1 cellular context compared by ENCODE assay signal in genomic region chr16:58392215-58393137, GRCh38.
TF ChIP-seq lines count a peak whose summit lies in the region.

GINS3 (plus strand) TSS chr16:58392471; CDS start chr16:58392602, 131 bp downstream.

TF ChIP-seq in K562, 482 proteins besides CTCF, POLR2A, EP300 and RAD21 (continued from another document and continues in another):
- TF ChIP-seq, protein P1, sequence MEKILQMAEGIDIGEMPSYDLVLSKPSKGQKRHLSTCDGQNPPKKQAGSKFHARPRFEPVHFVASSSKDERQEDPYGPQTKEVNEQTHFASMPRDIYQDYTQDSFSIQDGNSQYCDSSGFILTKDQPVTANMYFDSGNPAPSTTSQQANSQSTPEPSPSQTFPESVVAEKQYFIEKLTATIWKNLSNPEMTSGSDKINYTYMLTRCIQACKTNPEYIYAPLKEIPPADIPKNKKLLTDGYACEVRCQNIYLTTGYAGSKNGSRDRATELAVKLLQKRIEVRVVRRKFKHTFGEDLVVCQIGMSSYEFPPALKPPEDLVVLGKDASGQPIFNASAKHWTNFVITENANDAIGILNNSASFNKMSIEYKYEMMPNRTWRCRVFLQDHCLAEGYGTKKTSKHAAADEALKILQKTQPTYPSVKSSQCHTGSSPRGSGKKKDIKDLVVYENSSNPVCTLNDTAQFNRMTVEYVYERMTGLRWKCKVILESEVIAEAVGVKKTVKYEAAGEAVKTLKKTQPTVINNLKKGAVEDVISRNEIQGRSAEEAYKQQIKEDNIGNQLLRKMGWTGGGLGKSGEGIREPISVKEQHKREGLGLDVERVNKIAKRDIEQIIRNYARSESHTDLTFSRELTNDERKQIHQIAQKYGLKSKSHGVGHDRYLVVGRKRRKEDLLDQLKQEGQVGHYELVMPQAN (IDR thresholded peaks at IDR 0.05; ENCODE audit: borderline replicate concordance) = peak; percentile 77
- TF ChIP-seq NCOR1 (IDR thresholded peaks at IDR 0.05) (peak; percentile 31), ATF4 (CRISPR knock-in tag; IDR thresholded peaks at IDR 0.05) (no peak), EP400 (IDR thresholded peaks at IDR 0.05) (peak; percentile 94), FOXK1 (CRISPR knock-in tag; IDR thresholded peaks at IDR 0.05; ENCODE audit: borderline replicate concordance) (peak; percentile 87; the same call in 1 of the 2 replicates), HNRNPLL (IDR thresholded peaks at IDR 0.05; ENCODE audit: low read depth, low read length, poor library complexity, severe bottlenecking) (peak; percentile 44), ZNF717 (CRISPR knock-in tag; IDR thresholded peaks at IDR 0.05) (no peak), SP2 (IDR thresholded peaks at IDR 0.05; ENCODE audit: extremely low read depth, low read depth, low read length, poor library complexity, severe bottlenecking) (no peak), ERF (CRISPR knock-in tag; IDR thresholded peaks at IDR 0.05) (0 out of 2 replicates have a peak, but pooled peaks have one; percentile 41), TRIM24 (IDR thresholded peaks at IDR 0.05) (peak; percentile 37 to 79; a peak in 2 of 4 replicates), ZNF217 (CRISPR knock-in tag; IDR thresholded peaks at IDR 0.05) (no peak), BCOR (IDR thresholded peaks at IDR 0.05) (peak; percentile 64; the same call in 1 of the 2 replicates), TBP (optimal IDR thresholded peaks at IDR 0.05; ENCODE audit: low read depth, low read length) (peak; percentile 56), BHLHE40 (IDR thresholded peaks at IDR 0.05; ENCODE audit: low read length) (0 out of 2 replicates have a peak, but pooled peaks have one; percentile 1), KAT2B (IDR thresholded peaks at IDR 0.05; ENCODE audit: low read depth, low read length) (no peak), POLR2B (IDR thresholded peaks at IDR 0.05; ENCODE audit: low read depth, partially characterized antibody) (peak; percentile 84), SIN3A (IDR thresholded peaks at IDR 0.05; ENCODE audit: borderline replicate concordance in 2 of 2, control insufficient read depth in 1 of 2, low read depth in 2 of 2, low read length in 2 of 2) (peak; percentile 65 to 76; a peak in 3 of 4 replicates), ZC3H8 (IDR thresholded peaks at IDR 0.05) (0 out of 2 replicates have a peak, but pooled peaks have one; percentile 57), NCOA6 (IDR thresholded peaks at IDR 0.05) (no peak), BRD9 (IDR thresholded peaks at IDR 0.05; ENCODE audit: low read depth, partially characterized antibody) (peak; percentile 93), SIN3B (IDR thresholded peaks at IDR 0.05; ENCODE audit: low read depth) (peak; percentile 70; the same call in 1 of the 2 replicates), L3MBTL2 (IDR thresholded peaks at IDR 0.05) (peak; percentile 99), RREB1 (CRISPR knock-in tag; IDR thresholded peaks at IDR 0.05) (peak; percentile 57; the same call in 1 of the 2 replicates), CCAR2 (IDR thresholded peaks at IDR 0.05; ENCODE audit: low read depth, low read length) (no peak), VEZF1 (CRISPR knock-in tag; IDR thresholded peaks at IDR 0.05) (peak; percentile 93), ZSCAN29 (IDR thresholded peaks at IDR 0.05) (peak; percentile 94), MIER1 (IDR thresholded peaks at IDR 0.05; ENCODE audit: low read depth) (no peak), POLR2G (IDR thresholded peaks at IDR 0.05; ENCODE audit: low read depth, low read length) (peak; percentile 96), STAT5A (IDR thresholded peaks at IDR 0.05; ENCODE audit: borderline replicate concordance, low read length) (peak; percentile 31; the same call in 1 of the 2 replicates), FOXK2 (conservative IDR thresholded peaks at IDR 0.05 in 1 of 2, IDR thresholded peaks at IDR 0.05 in 1 of 2; ENCODE audit: low read depth in 2 of 2) (peak; percentile 57 to 88), MLLT1 (IDR thresholded peaks at IDR 0.05) (peak in 1 of 2 experiments; percentile 100; a peak in 2 of 4 replicates), JUND (IDR thresholded peaks at IDR 0.05; ENCODE audit: borderline replicate concordance, low read depth, low read length) (peak; percentile 48; the same call in 1 of the 2 replicates), JUND (tag; IDR thresholded peaks at IDR 0.05; ENCODE audit: borderline replicate concordance, low read depth, low read length) (no peak; the same call in 2 of the 3 replicates), NBN (IDR thresholded peaks at IDR 0.05; ENCODE audit: low read depth) (peak; percentile 70), POLR2H (tag; IDR thresholded peaks at IDR 0.05; ENCODE audit: low read depth) (peak; percentile 64; the same call in 1 of the 2 replicates), KDM4B (IDR thresholded peaks at IDR 0.05; ENCODE audit: borderline replicate concordance in 2 of 2, low read depth in 1 of 2) (peak in 1 of 2 experiments; percentile 44; a peak in 1 of 4 replicates), NR4A1 (CRISPR knock-in tag; IDR thresholded peaks at IDR 0.05) (no peak), NR4A1 (tag; IDR thresholded peaks at IDR 0.05) (0 out of 2 replicates have a peak, but pooled peaks have one; percentile 27), CHCHD3 (CRISPR knock-in tag; IDR thresholded peaks at IDR 0.05) (no peak)
- TF ChIP-seq, protein P2, sequence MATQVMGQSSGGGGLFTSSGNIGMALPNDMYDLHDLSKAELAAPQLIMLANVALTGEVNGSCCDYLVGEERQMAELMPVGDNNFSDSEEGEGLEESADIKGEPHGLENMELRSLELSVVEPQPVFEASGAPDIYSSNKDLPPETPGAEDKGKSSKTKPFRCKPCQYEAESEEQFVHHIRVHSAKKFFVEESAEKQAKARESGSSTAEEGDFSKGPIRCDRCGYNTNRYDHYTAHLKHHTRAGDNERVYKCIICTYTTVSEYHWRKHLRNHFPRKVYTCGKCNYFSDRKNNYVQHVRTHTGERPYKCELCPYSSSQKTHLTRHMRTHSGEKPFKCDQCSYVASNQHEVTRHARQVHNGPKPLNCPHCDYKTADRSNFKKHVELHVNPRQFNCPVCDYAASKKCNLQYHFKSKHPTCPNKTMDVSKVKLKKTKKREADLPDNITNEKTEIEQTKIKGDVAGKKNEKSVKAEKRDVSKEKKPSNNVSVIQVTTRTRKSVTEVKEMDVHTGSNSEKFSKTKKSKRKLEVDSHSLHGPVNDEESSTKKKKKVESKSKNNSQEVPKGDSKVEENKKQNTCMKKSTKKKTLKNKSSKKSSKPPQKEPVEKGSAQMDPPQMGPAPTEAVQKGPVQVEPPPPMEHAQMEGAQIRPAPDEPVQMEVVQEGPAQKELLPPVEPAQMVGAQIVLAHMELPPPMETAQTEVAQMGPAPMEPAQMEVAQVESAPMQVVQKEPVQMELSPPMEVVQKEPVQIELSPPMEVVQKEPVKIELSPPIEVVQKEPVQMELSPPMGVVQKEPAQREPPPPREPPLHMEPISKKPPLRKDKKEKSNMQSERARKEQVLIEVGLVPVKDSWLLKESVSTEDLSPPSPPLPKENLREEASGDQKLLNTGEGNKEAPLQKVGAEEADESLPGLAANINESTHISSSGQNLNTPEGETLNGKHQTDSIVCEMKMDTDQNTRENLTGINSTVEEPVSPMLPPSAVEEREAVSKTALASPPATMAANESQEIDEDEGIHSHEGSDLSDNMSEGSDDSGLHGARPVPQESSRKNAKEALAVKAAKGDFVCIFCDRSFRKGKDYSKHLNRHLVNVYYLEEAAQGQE (CRISPR knock-in tag; IDR thresholded peaks at IDR 0.05; ENCODE audit: low read depth) = peak; percentile 76
- TF ChIP-seq, protein P3, sequence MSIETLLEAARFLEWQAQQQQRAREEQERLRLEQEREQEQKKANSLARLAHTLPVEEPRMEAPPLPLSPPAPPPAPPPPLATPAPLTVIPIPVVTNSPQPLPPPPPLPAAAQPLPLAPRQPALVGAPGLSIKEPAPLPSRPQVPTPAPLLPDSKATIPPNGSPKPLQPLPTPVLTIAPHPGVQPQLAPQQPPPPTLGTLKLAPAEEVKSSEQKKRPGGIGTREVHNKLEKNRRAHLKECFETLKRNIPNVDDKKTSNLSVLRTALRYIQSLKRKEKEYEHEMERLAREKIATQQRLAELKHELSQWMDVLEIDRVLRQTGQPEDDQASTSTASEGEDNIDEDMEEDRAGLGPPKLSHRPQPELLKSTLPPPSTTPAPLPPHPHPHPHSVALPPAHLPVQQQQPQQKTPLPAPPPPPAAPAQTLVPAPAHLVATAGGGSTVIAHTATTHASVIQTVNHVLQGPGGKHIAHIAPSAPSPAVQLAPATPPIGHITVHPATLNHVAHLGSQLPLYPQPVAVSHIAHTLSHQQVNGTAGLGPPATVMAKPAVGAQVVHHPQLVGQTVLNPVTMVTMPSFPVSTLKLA (conservative IDR thresholded peaks at IDR 0.05) = peak; percentile 47 to 69
